Comparison of ENCODE assay signal across 8 cellular contexts in the genomic region with DNA sequence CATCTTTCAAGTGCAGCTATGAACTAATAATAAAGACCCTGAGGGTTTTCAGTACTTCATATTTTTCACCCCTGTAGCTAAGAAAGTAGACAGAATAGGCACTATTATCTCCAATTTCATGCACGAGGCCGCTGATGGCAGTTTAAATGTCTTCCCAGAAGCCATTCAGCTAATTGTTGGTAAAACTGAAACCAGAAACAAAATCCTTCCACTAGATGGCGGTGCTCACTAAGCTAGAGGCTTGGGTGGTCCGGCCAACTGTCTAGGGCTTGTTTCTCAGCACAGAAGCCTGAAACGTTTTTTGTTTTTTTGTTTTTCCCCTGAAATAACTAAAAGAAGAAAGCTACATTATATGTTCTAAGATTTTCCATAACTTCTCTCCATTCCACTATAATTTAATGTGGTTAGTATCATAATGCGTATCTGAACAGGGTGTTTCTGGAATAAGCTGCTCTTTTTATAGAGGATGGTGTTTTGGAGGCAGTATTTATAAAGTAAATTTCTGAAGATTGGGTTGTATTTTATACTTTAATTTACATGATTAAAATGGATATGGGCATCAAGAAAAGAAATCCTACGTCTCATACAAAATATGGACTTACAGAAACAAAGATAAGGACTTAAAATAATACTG.
DNase-seq lines count a peak whose midpoint lies in the region; ATAC-seq, FAIRE-seq and TF ChIP-seq lines count a peak whose summit lies in the region.

No MANE protein-coding gene starts in this region.

- peak; percentile 90 for FAIRE-seq in GM19239 (lab: Jason Lieb, UNC)

- H3K4me3 ChIP-seq in WI38 (ENCODE audit: low read depth, low read length) = no peak overlapping the region

- DNase-seq in CD1c-positive myeloid dendritic cell (ENCODE audit: extremely low spot score) (peak; percentile 74), GM19239 (ENCODE audit: insufficient read length, low spot score) (peak; percentile 34), NCI-H2196 treated with DMSO at 0.1 percent for 48 hours (lab: John Stamatoyannopoulos, UW; ENCODE audit: unreplicated experiment) (peak; percentile 19), cerebellar cortex (ENCODE audit: low spot score) (peak; percentile 96), left kidney (ENCODE audit: low read depth, low spot score) (peak; percentile 93)
- DNase-seq in stimulated activated CD4-positive, alpha-beta T cell treated with anti-CD3 and anti-CD28 coated beads, Interleukin-4, amount 100 ng/mL, for 24 hours = peak; percentile 64

- TF ChIP-seq CTCF in WI38 (IDR thresholded peaks at IDR 0.05; ENCODE audit: low read depth, low read length) = peak; percentile 63

- ATAC-seq in HG03196 (IDR thresholded peaks at IDR 0.05; ENCODE audit: unreplicated experiment) = peak; percentile 93

Comparison
In these comparisons a context has a peak if more than half of its experiments do, and no peak if none do; other contexts are left out.
1. DNase-seq: peak in every context shown above with its lines; median percentile 96 in cerebellar cortex; 93 in left kidney; 74 in CD1c-positive myeloid dendritic cell; 64 in stimulated activated CD4-positive, alpha-beta T cell treated with anti-CD3 and anti-CD28 coated beads, Interleukin-4, amount 100 ng/mL, for 24 hours; 34 in GM19239; 19 in NCI-H2196 treated with DMSO at 0.1 percent for 48 hours.